1 cellular context compared by ENCODE assay signal in the genomic region with DNA sequence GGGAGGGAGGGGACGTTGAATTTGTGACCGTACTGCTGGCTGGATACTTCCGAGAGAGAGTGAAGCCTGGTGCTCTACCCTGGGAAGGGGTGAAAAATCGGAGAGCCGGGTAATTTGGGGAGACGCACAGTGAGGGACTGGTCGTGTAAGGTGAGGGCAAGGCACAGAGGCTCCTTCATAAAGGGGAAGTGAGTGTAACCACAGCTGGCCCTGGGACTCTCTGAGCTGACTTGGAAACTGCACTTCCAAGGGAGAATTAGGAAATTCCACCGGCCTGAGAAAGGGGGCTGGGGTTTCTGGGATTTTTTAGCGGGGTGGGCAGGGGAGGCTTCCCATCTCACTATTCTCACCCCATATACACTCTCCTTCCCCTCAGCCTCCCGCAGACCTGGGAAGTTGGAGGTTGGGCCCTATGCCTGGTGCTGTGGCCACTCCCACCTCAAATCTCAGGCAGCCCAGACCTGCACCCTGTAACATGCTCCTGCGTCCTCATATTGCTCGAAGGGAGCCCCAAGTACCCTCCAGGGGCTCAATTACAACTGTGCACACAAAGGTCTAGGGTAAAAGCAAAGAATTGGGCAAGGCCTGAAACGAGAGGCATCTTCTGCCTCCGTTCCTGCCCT.
TF ChIP-seq lines count a peak whose summit lies in the region.

No MANE protein-coding gene starts in this region.

TF ChIP-seq in HepG2, 621 proteins besides CTCF, POLR2A, EP300 and RAD21 (continued from another document):
- TF ChIP-seq, protein P1, sequence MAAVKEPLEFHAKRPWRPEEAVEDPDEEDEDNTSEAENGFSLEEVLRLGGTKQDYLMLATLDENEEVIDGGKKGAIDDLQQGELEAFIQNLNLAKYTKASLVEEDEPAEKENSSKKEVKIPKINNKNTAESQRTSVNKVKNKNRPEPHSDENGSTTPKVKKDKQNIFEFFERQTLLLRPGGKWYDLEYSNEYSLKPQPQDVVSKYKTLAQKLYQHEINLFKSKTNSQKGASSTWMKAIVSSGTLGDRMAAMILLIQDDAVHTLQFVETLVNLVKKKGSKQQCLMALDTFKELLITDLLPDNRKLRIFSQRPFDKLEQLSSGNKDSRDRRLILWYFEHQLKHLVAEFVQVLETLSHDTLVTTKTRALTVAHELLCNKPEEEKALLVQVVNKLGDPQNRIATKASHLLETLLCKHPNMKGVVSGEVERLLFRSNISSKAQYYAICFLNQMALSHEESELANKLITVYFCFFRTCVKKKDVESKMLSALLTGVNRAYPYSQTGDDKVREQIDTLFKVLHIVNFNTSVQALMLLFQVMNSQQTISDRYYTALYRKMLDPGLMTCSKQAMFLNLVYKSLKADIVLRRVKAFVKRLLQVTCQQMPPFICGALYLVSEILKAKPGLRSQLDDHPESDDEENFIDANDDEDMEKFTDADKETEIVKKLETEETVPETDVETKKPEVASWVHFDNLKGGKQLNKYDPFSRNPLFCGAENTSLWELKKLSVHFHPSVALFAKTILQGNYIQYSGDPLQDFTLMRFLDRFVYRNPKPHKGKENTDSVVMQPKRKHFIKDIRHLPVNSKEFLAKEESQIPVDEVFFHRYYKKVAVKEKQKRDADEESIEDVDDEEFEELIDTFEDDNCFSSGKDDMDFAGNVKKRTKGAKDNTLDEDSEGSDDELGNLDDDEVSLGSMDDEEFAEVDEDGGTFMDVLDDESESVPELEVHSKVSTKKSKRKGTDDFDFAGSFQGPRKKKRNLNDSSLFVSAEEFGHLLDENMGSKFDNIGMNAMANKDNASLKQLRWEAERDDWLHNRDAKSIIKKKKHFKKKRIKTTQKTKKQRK (IDR thresholded peaks at IDR 0.05; ENCODE audit: low read length) = no peak
- TF ChIP-seq FOXC1 (CRISPR knock-in tag; IDR thresholded peaks at IDR 0.05; ENCODE audit: borderline replicate concordance) (no peak), ZNF225 (CRISPR knock-in tag; IDR thresholded peaks at IDR 0.05) (no peak), NCOR1 (IDR thresholded peaks at IDR 0.05; ENCODE audit: borderline replicate concordance, low read length) (no peak), RNF2 (conservative IDR thresholded peaks at IDR 0.05; ENCODE audit: low read depth) (no peak), ZFY (CRISPR knock-in tag; IDR thresholded peaks at IDR 0.05) (no peak)
- TF ChIP-seq, protein P2, sequence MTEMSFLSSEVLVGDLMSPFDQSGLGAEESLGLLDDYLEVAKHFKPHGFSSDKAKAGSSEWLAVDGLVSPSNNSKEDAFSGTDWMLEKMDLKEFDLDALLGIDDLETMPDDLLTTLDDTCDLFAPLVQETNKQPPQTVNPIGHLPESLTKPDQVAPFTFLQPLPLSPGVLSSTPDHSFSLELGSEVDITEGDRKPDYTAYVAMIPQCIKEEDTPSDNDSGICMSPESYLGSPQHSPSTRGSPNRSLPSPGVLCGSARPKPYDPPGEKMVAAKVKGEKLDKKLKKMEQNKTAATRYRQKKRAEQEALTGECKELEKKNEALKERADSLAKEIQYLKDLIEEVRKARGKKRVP (CRISPR knock-in tag; IDR thresholded peaks at IDR 0.05) = no peak
- TF ChIP-seq, protein P3, sequence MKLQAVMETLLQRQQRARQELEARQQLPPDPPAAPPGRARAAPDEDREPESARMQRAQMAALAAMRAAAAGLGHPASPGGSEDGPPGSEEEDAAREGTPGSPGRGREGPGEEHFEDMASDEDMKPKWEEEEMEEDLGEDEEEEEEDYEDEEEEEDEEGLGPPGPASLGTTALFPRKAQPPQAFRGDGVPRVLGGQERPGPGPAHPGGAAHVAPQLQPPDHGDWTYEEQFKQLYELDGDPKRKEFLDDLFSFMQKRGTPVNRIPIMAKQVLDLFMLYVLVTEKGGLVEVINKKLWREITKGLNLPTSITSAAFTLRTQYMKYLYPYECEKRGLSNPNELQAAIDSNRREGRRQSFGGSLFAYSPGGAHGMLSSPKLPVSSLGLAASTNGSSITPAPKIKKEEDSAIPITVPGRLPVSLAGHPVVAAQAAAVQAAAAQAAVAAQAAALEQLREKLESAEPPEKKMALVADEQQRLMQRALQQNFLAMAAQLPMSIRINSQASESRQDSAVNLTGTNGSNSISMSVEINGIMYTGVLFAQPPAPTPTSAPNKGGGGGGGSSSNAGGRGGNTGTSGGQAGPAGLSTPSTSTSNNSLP (IDR thresholded peaks at IDR 0.05; ENCODE audit: low read depth, low read length) = no peak
- TF ChIP-seq, protein P4, sequence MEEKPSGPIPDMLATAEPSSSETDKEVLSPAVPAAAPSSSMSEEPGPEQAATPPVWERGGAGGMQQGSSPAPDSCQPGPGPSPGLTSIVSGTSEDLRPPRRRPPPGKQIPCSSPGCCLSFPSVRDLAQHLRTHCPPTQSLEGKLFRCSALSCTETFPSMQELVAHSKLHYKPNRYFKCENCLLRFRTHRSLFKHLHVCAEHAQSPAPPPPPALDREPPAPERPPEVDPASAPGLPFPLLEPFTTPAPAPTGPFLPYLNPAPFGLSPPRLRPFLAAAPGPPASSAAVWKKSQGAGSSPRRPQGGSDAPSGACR (CRISPR knock-in tag; IDR thresholded peaks at IDR 0.05) = no peak
- TF ChIP-seq, protein P5, sequence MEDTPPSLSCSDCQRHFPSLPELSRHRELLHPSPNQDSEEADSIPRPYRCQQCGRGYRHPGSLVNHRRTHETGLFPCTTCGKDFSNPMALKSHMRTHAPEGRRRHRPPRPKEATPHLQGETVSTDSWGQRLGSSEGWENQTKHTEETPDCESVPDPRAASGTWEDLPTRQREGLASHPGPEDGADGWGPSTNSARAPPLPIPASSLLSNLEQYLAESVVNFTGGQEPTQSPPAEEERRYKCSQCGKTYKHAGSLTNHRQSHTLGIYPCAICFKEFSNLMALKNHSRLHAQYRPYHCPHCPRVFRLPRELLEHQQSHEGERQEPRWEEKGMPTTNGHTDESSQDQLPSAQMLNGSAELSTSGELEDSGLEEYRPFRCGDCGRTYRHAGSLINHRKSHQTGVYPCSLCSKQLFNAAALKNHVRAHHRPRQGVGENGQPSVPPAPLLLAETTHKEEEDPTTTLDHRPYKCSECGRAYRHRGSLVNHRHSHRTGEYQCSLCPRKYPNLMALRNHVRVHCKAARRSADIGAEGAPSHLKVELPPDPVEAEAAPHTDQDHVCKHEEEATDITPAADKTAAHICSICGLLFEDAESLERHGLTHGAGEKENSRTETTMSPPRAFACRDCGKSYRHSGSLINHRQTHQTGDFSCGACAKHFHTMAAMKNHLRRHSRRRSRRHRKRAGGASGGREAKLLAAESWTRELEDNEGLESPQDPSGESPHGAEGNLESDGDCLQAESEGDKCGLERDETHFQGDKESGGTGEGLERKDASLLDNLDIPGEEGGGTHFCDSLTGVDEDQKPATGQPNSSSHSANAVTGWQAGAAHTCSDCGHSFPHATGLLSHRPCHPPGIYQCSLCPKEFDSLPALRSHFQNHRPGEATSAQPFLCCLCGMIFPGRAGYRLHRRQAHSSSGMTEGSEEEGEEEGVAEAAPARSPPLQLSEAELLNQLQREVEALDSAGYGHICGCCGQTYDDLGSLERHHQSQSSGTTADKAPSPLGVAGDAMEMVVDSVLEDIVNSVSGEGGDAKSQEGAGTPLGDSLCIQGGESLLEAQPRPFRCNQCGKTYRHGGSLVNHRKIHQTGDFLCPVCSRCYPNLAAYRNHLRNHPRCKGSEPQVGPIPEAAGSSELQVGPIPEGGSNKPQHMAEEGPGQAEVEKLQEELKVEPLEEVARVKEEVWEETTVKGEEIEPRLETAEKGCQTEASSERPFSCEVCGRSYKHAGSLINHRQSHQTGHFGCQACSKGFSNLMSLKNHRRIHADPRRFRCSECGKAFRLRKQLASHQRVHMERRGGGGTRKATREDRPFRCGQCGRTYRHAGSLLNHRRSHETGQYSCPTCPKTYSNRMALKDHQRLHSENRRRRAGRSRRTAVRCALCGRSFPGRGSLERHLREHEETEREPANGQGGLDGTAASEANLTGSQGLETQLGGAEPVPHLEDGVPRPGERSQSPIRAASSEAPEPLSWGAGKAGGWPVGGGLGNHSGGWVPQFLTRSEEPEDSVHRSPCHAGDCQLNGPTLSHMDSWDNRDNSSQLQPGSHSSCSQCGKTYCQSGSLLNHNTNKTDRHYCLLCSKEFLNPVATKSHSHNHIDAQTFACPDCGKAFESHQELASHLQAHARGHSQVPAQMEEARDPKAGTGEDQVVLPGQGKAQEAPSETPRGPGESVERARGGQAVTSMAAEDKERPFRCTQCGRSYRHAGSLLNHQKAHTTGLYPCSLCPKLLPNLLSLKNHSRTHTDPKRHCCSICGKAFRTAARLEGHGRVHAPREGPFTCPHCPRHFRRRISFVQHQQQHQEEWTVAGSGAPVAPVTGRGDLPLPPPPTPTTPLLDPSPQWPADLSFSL (CRISPR knock-in tag; IDR thresholded peaks at IDR 0.05) = no peak
